22 cellular contexts compared by ENCODE assay signal in the genomic region with DNA sequence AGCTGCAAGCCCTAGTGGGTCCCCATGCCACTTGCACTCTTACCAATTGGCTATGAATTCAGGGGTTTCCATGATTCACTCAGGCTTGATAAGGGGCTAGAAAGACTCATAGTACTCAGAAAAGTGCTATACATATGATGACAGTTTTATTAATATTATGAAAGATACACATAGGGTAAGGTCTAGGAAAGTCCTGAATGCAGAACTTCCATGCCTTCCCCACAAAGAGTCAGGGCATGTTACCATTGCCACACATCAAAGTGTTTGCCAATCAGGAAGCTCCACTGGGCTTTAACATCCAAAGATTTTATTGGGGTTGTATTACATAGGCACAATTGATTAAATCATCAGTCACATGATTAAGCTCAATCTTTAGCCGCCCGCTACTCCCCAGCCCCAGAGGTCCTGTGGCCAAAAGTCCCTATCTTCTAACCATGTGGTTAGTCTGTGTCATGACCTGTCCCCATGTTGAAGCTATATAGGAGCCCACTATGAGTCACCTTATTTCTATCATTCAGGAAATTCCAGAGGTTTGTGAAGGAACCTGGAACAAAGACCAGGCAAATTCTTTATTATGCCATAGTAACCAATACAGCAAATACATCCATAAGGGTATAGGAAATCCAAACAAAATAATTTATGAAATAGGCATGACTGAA.
DNase-seq lines count a peak whose midpoint lies in the region; ATAC-seq and TF ChIP-seq lines count a peak whose summit lies in the region.
"Had no signal": no experiment of that assay in that cellular context is flagged by ENCODE, and none has a peak within 500 bp of the region (broad histone marks: within the 10 kb centered on the region; RNA-seq: fewer than 3 reads in every experiment).

No MANE protein-coding gene starts in this region.

- TF ChIP-seq CTCF in astrocyte of the spinal cord (IDR thresholded peaks at IDR 0.05; ENCODE audit: low read depth, low read length): no peak
- no peak for TF ChIP-seq CTCF in heart left ventricle (IDR thresholded peaks at IDR 0.05)

- H3K9me3 ChIP-seq in heart left ventricle: no peaks in the 10 kb centered on the region
- H3K9me3 ChIP-seq: pancreas, right atrium auricular region, tibial nerve had no signal

- WGBS in heart left ventricle, 4 donors: 89 to 94% (median 93%) methylated on average over 2 of the region's 2 CpGs

- in situ Hi-C loops in astrocyte of the spinal cord (cut with HindIII; ENCODE audit: low sequenced_read_pairs): no loop called here

- no peak for ATAC-seq in heart left ventricle
- ATAC-seq in HG02759 (IDR thresholded peaks at IDR 0.05; ENCODE audit: unreplicated experiment): no peak
- ATAC-seq: activated CD8-positive, alpha-beta T cell treated with anti-CD3 and anti-CD28 coated beads for 36 hours; activated T-helper 17 cell treated with anti-CD3 and anti-CD28 coated beads, Interleukin-2, amount 50 U/mL, for 72 hours; left cardiac atrium; pancreas had no signal

- H3K4me1 ChIP-seq in heart left ventricle: no peaks in the 10 kb centered on the region
- H3K4me1 ChIP-seq: pancreas, right atrium auricular region, tibial nerve had no signal

- H3K27ac ChIP-seq in heart left ventricle: no peak overlapping the region
- H3K27ac ChIP-seq: dorsolateral prefrontal cortex, KMS-11, pancreas, right atrium auricular region, tibial nerve had no signal

- H3K4me3 ChIP-seq in astrocyte of the spinal cord (ENCODE audit: low read depth, low read length): no peak overlapping the region
- H3K4me3 ChIP-seq in heart left ventricle: no peak overlapping the region
- H3K4me3 ChIP-seq: dorsolateral prefrontal cortex, pancreas, right atrium auricular region, tibial nerve had no signal

- H3K27me3 ChIP-seq in heart left ventricle: no peaks in the 10 kb centered on the region
- H3K27me3 ChIP-seq: dorsolateral prefrontal cortex, pancreas, right atrium auricular region, tibial nerve had no signal

- H3K36me3 ChIP-seq in heart left ventricle: no peaks in the 10 kb centered on the region
- H3K36me3 ChIP-seq: pancreas, right atrium auricular region, tibial nerve had no signal

- intact Hi-C loops in heart left ventricle (cut with DNase I): no loop called here

- no peak for TF ChIP-seq POLR2A in heart left ventricle (IDR thresholded peaks at IDR 0.05)

- DNase-seq in ELR (ENCODE audit: low read depth) (peak; percentile 4), NCI-H226 (peak; percentile 47), astrocyte of the spinal cord (ENCODE audit: low read depth, low spot score) (peak; percentile 42), glomerular visceral epithelial cell (ENCODE audit: extremely low spot score) (peak; percentile 52), heart left ventricle (no peak), NCI-H510A (lab: John Stamatoyannopoulos, UW) (no peak), NCI-H2227 (lab: John Stamatoyannopoulos, UW; ENCODE audit: unreplicated experiment) (no peak)
- DNase-seq: activated CD4-positive, alpha-beta T cell treated with anti-CD3 and anti-CD28 coated beads for 1 hour; activated CD8-positive, alpha-beta T cell treated with anti-CD3 and anti-CD28 coated beads for 36 hours; CD8-positive, alpha-beta memory T cell; dorsolateral prefrontal cortex; head of caudate nucleus; left cardiac atrium; NCI-H1417 treated with DMSO at 0.1 percent for 48 hours; pancreas; SHP77; stimulated activated CD4-positive, alpha-beta T cell treated with anti-CD3 and anti-CD28 coated beads, Interleukin-2, amount 100 ng/mL, for 24 hours had no signal

Comparison
In these comparisons a context has a peak if more than half of its experiments do, and no peak if none do; other contexts are left out.
1. DNase-seq: peak in ELR (single experiment), NCI-H226 (single experiment), astrocyte of the spinal cord (single experiment) and glomerular visceral epithelial cell (single experiment); none in heart left ventricle (0 of 5), NCI-H510A (single experiment) and NCI-H2227 (single experiment).